2 cellular contexts compared by ENCODE assay signal in genomic region chr10:76352300-76352699, GRCh38.
TF ChIP-seq lines count a peak whose summit lies in the region.

No MANE protein-coding gene starts in this region.

TF ChIP-seq in IMR-90, 13 proteins besides CTCF, POLR2A, EP300 and RAD21:
- TF ChIP-seq SMC3 (IDR thresholded peaks at IDR 0.05; ENCODE audit: low read depth, low read length) (no peak), BHLHE40 (IDR thresholded peaks at IDR 0.05; ENCODE audit: low read depth, low read length) (peak; percentile 57; the same call in 1 of the 2 replicates), MAFK (IDR thresholded peaks at IDR 0.05; ENCODE audit: low read depth, low read length) (no peak), CHD1 (IDR thresholded peaks at IDR 0.05; ENCODE audit: low read depth, low read length) (no peak), RFX5 (IDR thresholded peaks at IDR 0.05; ENCODE audit: low read depth, low read length) (no peak), ELK1 (IDR thresholded peaks at IDR 0.05; ENCODE audit: borderline replicate concordance, low read depth, low read length) (no peak), NFE2L2 (IDR thresholded peaks at IDR 0.05; ENCODE audit: low read depth, low read length) (no peak), USF2 (IDR thresholded peaks at IDR 0.05; ENCODE audit: low read depth, low read length) (no peak), RCOR1 (IDR thresholded peaks at IDR 0.05; ENCODE audit: insufficient replicate concordance, low read length) (no peak), MAZ (IDR thresholded peaks at IDR 0.05; ENCODE audit: borderline replicate concordance, low read depth, low read length) (no peak), MXI1 (IDR thresholded peaks at IDR 0.05; ENCODE audit: borderline replicate concordance, low read depth, low read length) (no peak), CEBPB (IDR thresholded peaks at IDR 0.05; ENCODE audit: low read depth, low read length) (no peak), FOS (IDR thresholded peaks at IDR 0.05; ENCODE audit: low read depth, low read length) (peak; percentile 96)

TF ChIP-seq in K562, 482 proteins besides CTCF, POLR2A, EP300 and RAD21:
- TF ChIP-seq FOSL1 (tag; conservative IDR thresholded peaks at IDR 0.05): peak; percentile 77
- peak; percentile 17; the same call in 1 of the 2 replicates for TF ChIP-seq ATF3 (IDR thresholded peaks at IDR 0.05)
- TF ChIP-seq ATF3 (CRISPR knock-in tag; conservative IDR thresholded peaks at IDR 0.05): no peak
- TF ChIP-seq JUND (IDR thresholded peaks at IDR 0.05; ENCODE audit: borderline replicate concordance, low read depth, low read length): no peak
- peak; percentile 59; the same call in 1 of the 3 replicates for TF ChIP-seq JUND (tag; IDR thresholded peaks at IDR 0.05; ENCODE audit: borderline replicate concordance, low read depth, low read length)
- TF ChIP-seq ZC3H11A (IDR thresholded peaks at IDR 0.05; ENCODE audit: low read depth, low read length): no peak
- TF ChIP-seq RBBP5 (IDR thresholded peaks at IDR 0.05; ENCODE audit: borderline replicate concordance, insufficient read depth, low read length, poor library complexity, severe bottlenecking): no peak
